Comparison of ENCODE assay signal across 8 cellular contexts in the genomic region with DNA sequence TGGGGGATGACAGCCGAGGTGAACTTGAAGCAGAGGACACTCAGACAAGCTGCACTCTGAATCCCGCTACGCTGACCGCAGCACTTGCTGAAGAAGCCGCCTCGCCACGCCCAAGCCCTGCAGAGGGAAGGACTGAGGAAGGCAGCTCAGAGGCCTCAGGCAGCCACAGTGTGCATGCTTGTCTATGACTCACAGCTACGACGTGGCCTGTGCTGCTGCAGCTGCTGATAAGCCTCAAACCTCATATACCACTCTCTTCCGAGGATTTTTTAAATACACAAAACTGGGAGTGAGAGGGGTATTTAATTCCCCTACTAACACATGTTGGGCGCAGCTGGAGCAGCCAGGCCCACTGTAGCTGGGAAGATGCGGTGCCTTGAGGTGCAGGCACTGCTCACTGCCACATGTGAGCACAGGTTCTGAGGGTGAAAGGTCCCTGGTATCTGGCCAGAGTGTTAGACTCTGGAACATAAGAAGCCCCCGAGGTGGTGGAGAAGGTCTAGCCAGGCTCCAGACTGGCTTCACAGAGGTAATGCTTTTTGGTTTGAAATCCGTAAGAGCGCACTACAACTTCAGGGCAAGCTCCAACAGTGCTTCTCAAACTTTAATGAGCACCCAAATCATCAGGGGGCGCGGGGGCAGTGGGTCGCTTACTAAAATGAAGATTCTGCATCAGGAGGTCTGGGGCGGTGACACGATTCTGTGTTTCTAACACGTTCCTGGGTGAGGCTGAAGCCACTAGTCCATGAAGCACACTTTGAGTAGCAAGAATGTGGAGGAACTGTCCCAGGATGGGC.
DNase-seq lines count a peak whose midpoint lies in the region; ATAC-seq, FAIRE-seq and TF ChIP-seq lines count a peak whose summit lies in the region.

No MANE protein-coding gene starts in this region.

- RAD21 ChIA-PET in GM12878 (lab: Charles Lee; ENCODE audit: unreplicated experiment): interaction anchor here (1.2 to 1.7 kb wide), 2 partner anchors 14 to 261 kb away, joined by 3 to 5 read pairs; no protein-coding TSS in a partner anchor

- peak; percentile 84 for DNase-seq in ACHN
- peak; percentile 85 for DNase-seq in T1000 (lab: John Stamatoyannopoulos, UW)
- no peak for DNase-seq in GM12878 (ENCODE audit: low read depth, low spot score)
- peak; percentile 30 for DNase-seq in HepG2 (ENCODE audit: low spot score)
- DNase-seq in stimulated activated CD8-positive, alpha-beta memory T cell treated with anti-CD3 and anti-CD28 coated beads, Interleukin-15, amount 100 ng/mL, for 48 hours (ENCODE audit: low read depth in 2 of 2): peak; percentile 82 to 85
- DNase-seq in NCI-H1436 (lab: John Stamatoyannopoulos, UW): no peak

- peaks cover 1 to 6% of the 10 kb centered on the region in 2 experiments; a peak in 2 of 4 replicates for H3K27me3 ChIP-seq in GM12878 (replicated peaks in 1 of 2; ENCODE audit: control insufficient read depth in 2 of 2, insufficient read depth in 2 of 2, low read length in 1 of 2)
- H3K27me3 ChIP-seq in HepG2 (ENCODE audit: control insufficient read depth in 1 of 2, insufficient read depth in 2 of 2, low read length in 2 of 2): no peaks in the 10 kb centered on the region

- H2AFZ ChIP-seq in GM12878 (ENCODE audit: control insufficient read depth, low read depth, low read length) (no peak overlapping the region), HepG2 (ENCODE audit: low read length) (no peak overlapping the region)

- H3K36me3 ChIP-seq in GM12878 (ENCODE audit: control insufficient read depth in 2 of 2, insufficient read depth in 2 of 2, low read length in 1 of 2) (no peaks in the 10 kb centered on the region), HepG2 (replicated peaks in 1 of 2; ENCODE audit: control insufficient read depth in 1 of 2, insufficient read depth in 2 of 2, low read length in 2 of 2) (no peaks in the 10 kb centered on the region)

- intact Hi-C loops in GM12878 (cut with micrococcal nuclease; ENCODE audit: unreplicated experiment): no loop called here
- intact Hi-C loops in HepG2 (cut with micrococcal nuclease; ENCODE audit: unreplicated experiment): no loop called here

- SMC1A ChIA-PET in GM12878 (lab: Charles Lee; ENCODE audit: uncharacterized antibody, unreplicated experiment): interaction anchor here (1.4 kb wide), 1 partner anchor 36 kb away, joined by 4 read pairs; no protein-coding TSS in a partner anchor

- no peak overlapping the region for H3K27ac ChIP-seq in GM12878 (ENCODE audit: control insufficient read depth, insufficient read depth)
- H3K27ac ChIP-seq in HepG2 (ENCODE audit: extremely low read length, insufficient read depth, low read length): no peak overlapping the region

- FAIRE-seq in GM12878 (lab: Jason Lieb, UNC) (no peak), HepG2 (lab: Jason Lieb, UNC) (no peak)

- TF ChIP-seq RAD21 in GM12878 (IDR thresholded peaks at IDR 0.05; ENCODE audit: insufficient read depth, low read depth, low read length) (no peak), HepG2 (CRISPR knock-in tag; IDR thresholded peaks at IDR 0.05) (no peak)

- peak; percentile 45 for ATAC-seq in HG03103 (IDR thresholded peaks at IDR 0.05; ENCODE audit: low read depth, unreplicated experiment)
- peak; percentile 57 for ATAC-seq in GM12878
- peak; percentile 73 for ATAC-seq in HepG2
- no peak for ATAC-seq in GM18517 (IDR thresholded peaks at IDR 0.05; ENCODE audit: unreplicated experiment)

- H3K9me3 ChIP-seq in GM12878 (replicated peaks; ENCODE audit: control insufficient read depth, insufficient read depth, low read length) (peaks cover 2% of the 10 kb centered on the region; the same call in 2 of the 3 replicates), HepG2 (ENCODE audit: low read length) (no peaks in the 10 kb centered on the region)

- in situ Hi-C loops in ACHN (cut with HindIII; ENCODE audit: low pct_ligation_motif_present, low pct_unique_long_range_greater_than_20kb, low sequenced_read_pairs): no loop called here
- in situ Hi-C loops in GM12878 (cut with MboI): no loop called here
- in situ Hi-C loops in HepG2 (cut with HindIII; ENCODE audit: extremely low pct_ligation_motif_present, low pct_unique_long_range_greater_than_20kb): no loop called here

- 42% methylated on average over 21 of the region's 21 CpGs for WGBS in GM12878 (ENCODE audit: insufficient coverage, insufficient replicate concordance, low lambda C conversion rate, missing lambda C conversion rate)
- 82% methylated on average over 12 of the region's 21 CpGs for WGBS in HepG2 (ENCODE audit: low lambda C conversion rate)

- TF ChIP-seq CTCF in GM12878 (IDR thresholded peaks at IDR 0.05 in 2 of 3, conservative IDR thresholded peaks at IDR 0.05 in 1 of 3; ENCODE audit: control insufficient read depth in 2 of 3, extremely low read depth in 1 of 3, insufficient read depth in 1 of 3, low read depth in 3 of 3, low read length in 3 of 3): no peak
- no peak for TF ChIP-seq CTCF in HepG2 (CRISPR knock-in tag; IDR thresholded peaks at IDR 0.05)

- TF ChIP-seq EP300 in GM12878 (IDR thresholded peaks at IDR 0.05; ENCODE audit: borderline replicate concordance in 1 of 2, control insufficient read depth in 1 of 2, low read depth in 2 of 2, low read length in 2 of 2): no peak
- no peak for TF ChIP-seq EP300 in HepG2 (IDR thresholded peaks at IDR 0.05; ENCODE audit: low read depth in 2 of 2, low read length in 2 of 2)
- no peak for TF ChIP-seq EP300 in HepG2 (CRISPR knock-in tag; IDR thresholded peaks at IDR 0.05; ENCODE audit: borderline replicate concordance)

- no peak overlapping the region for H3K9ac ChIP-seq in GM12878 (ENCODE audit: control insufficient read depth, insufficient read depth, low read length)
- H3K9ac ChIP-seq in HepG2 (ENCODE audit: insufficient read depth, low read depth, low read length): no peak overlapping the region

- H3K4me3 ChIP-seq in GM12878 (no peak overlapping the region), HepG2 (replicated peaks in 1 of 3; ENCODE audit: insufficient read depth in 1 of 3, low read depth in 2 of 3, low read length in 3 of 3) (no peak overlapping the region)

- H4K20me1 ChIP-seq in GM12878 (ENCODE audit: control insufficient read depth, insufficient read depth) (no peaks in the 10 kb centered on the region), HepG2 (ENCODE audit: insufficient read depth, low read length) (no peaks in the 10 kb centered on the region)

- POLR2A ChIA-PET in GM12878 (lab: Charles Lee) (interaction anchor here (0.5 kb wide), 1 partner anchor 57 kb away, joined by 5 read pairs; no protein-coding TSS in a partner anchor), HepG2 (lab: Yijun Ruan, JAX) (interaction anchor here (1.3 kb wide), 1 partner anchor 30 kb away, joined by 3 read pairs; no protein-coding TSS in a partner anchor)

- TF ChIP-seq POLR2A in GM12878 (IDR thresholded peaks at IDR 0.05; ENCODE audit: low read depth, low read length) (no peak), HepG2 (IDR thresholded peaks at IDR 0.05; ENCODE audit: insufficient read depth in 1 of 2, low read depth in 2 of 2, low read length in 2 of 2) (no peak)

- H3K4me1 ChIP-seq in GM12878 (ENCODE audit: control insufficient read depth, insufficient read depth, low read length) (peaks cover 27% of the 10 kb centered on the region), HepG2 (ENCODE audit: insufficient read depth, low read length) (peaks cover 33% of the 10 kb centered on the region)

- no TSS peak for BruUV-seq in GM12878 (replicated peaks; lab: Mats Ljungman, UMichigan)
- no TSS peak for BruUV-seq in HepG2 (replicated peaks; lab: Mats Ljungman, UMichigan)

- H3K79me2 ChIP-seq in GM12878 (ENCODE audit: control insufficient read depth, insufficient read depth, low read length) (no peaks in the 10 kb centered on the region), HepG2 (ENCODE audit: insufficient read depth, low read length) (no peaks in the 10 kb centered on the region)

- H3K4me2 ChIP-seq in GM12878 (ENCODE audit: control insufficient read depth, insufficient read depth): no peak overlapping the region
- H3K4me2 ChIP-seq in HepG2 (ENCODE audit: low read depth, low read length): no peak overlapping the region

- CTCF ChIA-PET in GM12878 (lab: Yijun Ruan, JAX): interaction anchor here (1.3 to 1.9 kb wide), 2 partner anchors 12 to 13 kb away, joined by 3 to 5 read pairs; no protein-coding TSS in a partner anchor
- CTCF ChIA-PET in HepG2 (lab: Yijun Ruan, JAX; ENCODE audit: low intra/inter-chr PET ratio, low total read pairs): no interaction called here

TF ChIP-seq in GM12878, 131 proteins besides CTCF, POLR2A, EP300 and RAD21:
- peak; percentile 61; the same call in 1 of the 2 replicates for TF ChIP-seq RUNX3 (IDR thresholded peaks at IDR 0.05; ENCODE audit: low read length)
- TF ChIP-seq, protein P1, sequence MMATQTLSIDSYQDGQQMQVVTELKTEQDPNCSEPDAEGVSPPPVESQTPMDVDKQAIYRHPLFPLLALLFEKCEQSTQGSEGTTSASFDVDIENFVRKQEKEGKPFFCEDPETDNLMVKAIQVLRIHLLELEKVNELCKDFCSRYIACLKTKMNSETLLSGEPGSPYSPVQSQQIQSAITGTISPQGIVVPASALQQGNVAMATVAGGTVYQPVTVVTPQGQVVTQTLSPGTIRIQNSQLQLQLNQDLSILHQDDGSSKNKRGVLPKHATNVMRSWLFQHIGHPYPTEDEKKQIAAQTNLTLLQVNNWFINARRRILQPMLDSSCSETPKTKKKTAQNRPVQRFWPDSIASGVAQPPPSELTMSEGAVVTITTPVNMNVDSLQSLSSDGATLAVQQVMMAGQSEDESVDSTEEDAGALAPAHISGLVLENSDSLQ (IDR thresholded peaks at IDR 0.05): no peak

TF ChIP-seq in HepG2, 621 proteins besides CTCF, POLR2A, EP300 and RAD21 (continues in another document):
- TF ChIP-seq ZNF501 (CRISPR knock-in tag; IDR thresholded peaks at IDR 0.05) (no peak), ZNF737 (CRISPR knock-in tag; IDR thresholded peaks at IDR 0.05; ENCODE audit: borderline replicate concordance) (no peak), KLF9 (CRISPR knock-in tag; IDR thresholded peaks at IDR 0.05; ENCODE audit: low read depth) (no peak), ZBTB38 (CRISPR knock-in tag; IDR thresholded peaks at IDR 0.05) (peak; percentile 71; the same call in 1 of the 2 replicates), NFE2L2 (IDR thresholded peaks at IDR 0.05; ENCODE audit: low read length) (no peak)
- TF ChIP-seq, protein P2, sequence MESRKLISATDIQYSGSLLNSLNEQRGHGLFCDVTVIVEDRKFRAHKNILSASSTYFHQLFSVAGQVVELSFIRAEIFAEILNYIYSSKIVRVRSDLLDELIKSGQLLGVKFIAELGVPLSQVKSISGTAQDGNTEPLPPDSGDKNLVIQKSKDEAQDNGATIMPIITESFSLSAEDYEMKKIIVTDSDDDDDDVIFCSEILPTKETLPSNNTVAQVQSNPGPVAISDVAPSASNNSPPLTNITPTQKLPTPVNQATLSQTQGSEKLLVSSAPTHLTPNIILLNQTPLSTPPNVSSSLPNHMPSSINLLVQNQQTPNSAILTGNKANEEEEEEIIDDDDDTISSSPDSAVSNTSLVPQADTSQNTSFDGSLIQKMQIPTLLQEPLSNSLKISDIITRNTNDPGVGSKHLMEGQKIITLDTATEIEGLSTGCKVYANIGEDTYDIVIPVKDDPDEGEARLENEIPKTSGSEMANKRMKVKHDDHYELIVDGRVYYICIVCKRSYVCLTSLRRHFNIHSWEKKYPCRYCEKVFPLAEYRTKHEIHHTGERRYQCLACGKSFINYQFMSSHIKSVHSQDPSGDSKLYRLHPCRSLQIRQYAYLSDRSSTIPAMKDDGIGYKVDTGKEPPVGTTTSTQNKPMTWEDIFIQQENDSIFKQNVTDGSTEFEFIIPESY (CRISPR knock-in tag; IDR thresholded peaks at IDR 0.05): peak; percentile 99

Comparison
In these comparisons a context has a peak if more than half of its experiments do, and no peak if none do; other contexts are left out.
1. DNase-seq: peak in ACHN (single experiment), T1000 (single experiment), HepG2 (single experiment) and stimulated activated CD8-positive, alpha-beta memory T cell treated with anti-CD3 and anti-CD28 coated beads, Interleukin-15, amount 100 ng/mL, for 48 hours (2 of 2); none in GM12878 (single experiment) and NCI-H1436 (single experiment).